In genomic region chr17:74177018-74177450, GRCh38 we compare ENCODE assay signal across 11 cellular contexts. TPM values are rescaled to one million over a fixed set of nuclear protein-coding genes. Genes with fewer than 3 reads are reported as not detected.
A peak's percentile ranks its signal among the peaks of the same experiment; 100 is the strongest.
DNase-seq lines count a peak whose midpoint lies in the region; ATAC-seq and TF ChIP-seq lines count a peak whose summit lies in the region.
"Had no signal": no experiment of that assay in that cellular context is flagged by ENCODE, and none has a peak within 500 bp of the region (broad histone marks: within the 10 kb centered on the region; RNA-seq: fewer than 3 reads in every experiment).

No MANE protein-coding gene starts in this region.

- no peaks in the 10 kb centered on the region for H3K9me3 Mint-ChIP-seq in endothelial cell (ENCODE audit: unreplicated experiment)
- H3K9me3 Mint-ChIP-seq: dendritic cell treated with granulocyte-macrophage colony-stimulating factor and Interleukin-4, amounts not matched to agents 40 ng/mL and 50 ng/mL, for 4 days had no signal

- DNase-seq in NCI-H345 (lab: John Stamatoyannopoulos, UW) (peak; percentile 27), NCI-H345 treated with DMSO at 0.1 percent for 48 hours (lab: John Stamatoyannopoulos, UW; ENCODE audit: unreplicated experiment) (no peak), NCI-H226 (peak; percentile 46), endothelial cell (ENCODE audit: low spot score) (no peak), psoas muscle (no peak)

- ATAC-seq in psoas muscle, result peak in 3 of 4 donors; percentile 19 to 47 (median 32)
- no peak for ATAC-seq in GM18519 (IDR thresholded peaks at IDR 0.05; ENCODE audit: low FRiP score, unreplicated experiment)
- ATAC-seq in HG03045 (IDR thresholded peaks at IDR 0.05; ENCODE audit: unreplicated experiment), result no peak
- no peak for ATAC-seq in esophagus mucosa

- peaks cover 0 to 22% (median 6%) of the 10 kb centered on the region in 3 donors for H3K27me3 ChIP-seq in psoas muscle (ENCODE audit: insufficient read depth in 3 of 3, low read length in 2 of 3)
- H3K27me3 ChIP-seq: adrenal gland had no signal

- H3K4me3 ChIP-seq in psoas muscle, result no peak overlapping the region
- H3K4me3 ChIP-seq: adrenal gland, SK-N-MC had no signal

- H3K27me3 Mint-ChIP-seq in endothelial cell (ENCODE audit: unreplicated experiment), result no peaks in the 10 kb centered on the region

- no peaks in the 10 kb centered on the region for H3K9me3 ChIP-seq in psoas muscle
- H3K9me3 ChIP-seq: adrenal gland had no signal

- H3K4me1 Mint-ChIP-seq in endothelial cell (ENCODE audit: unreplicated experiment), result no peaks in the 10 kb centered on the region

- 0 to 9% (median 5%) methylated on average over 1 of the region's 1 CpG for WGBS in psoas muscle, 3 donors

- H3K27ac ChIP-seq in psoas muscle, result no peak overlapping the region
- H3K27ac ChIP-seq: adrenal gland, SK-N-MC had no signal

- no peaks in the 10 kb centered on the region for H3K36me3 ChIP-seq in psoas muscle (ENCODE audit: insufficient read depth in 1 of 2, low read depth in 1 of 2)
- H3K36me3 ChIP-seq: adrenal gland had no signal

- no peak overlapping the region for H3K27ac Mint-ChIP-seq in endothelial cell (ENCODE audit: unreplicated experiment)
- H3K27ac Mint-ChIP-seq: dendritic cell treated with granulocyte-macrophage colony-stimulating factor and Interleukin-4, amounts not matched to agents 40 ng/mL and 50 ng/mL, for 4 days had no signal

- TF ChIP-seq CTCF in endothelial cell (IDR thresholded peaks at IDR 0.05; ENCODE audit: unreplicated experiment) (peak; percentile 8), psoas muscle (IDR thresholded peaks at IDR 0.05) (no peak)

- H3K4me3 Mint-ChIP-seq in endothelial cell (ENCODE audit: unreplicated experiment), result no peak overlapping the region
- H3K4me3 Mint-ChIP-seq: dendritic cell treated with granulocyte-macrophage colony-stimulating factor and Interleukin-4, amounts not matched to agents 40 ng/mL and 50 ng/mL, for 4 days had no signal

- no peaks in the 10 kb centered on the region for H3K4me1 ChIP-seq in psoas muscle
- H3K4me1 ChIP-seq: adrenal gland had no signal

- intact Hi-C loops in psoas muscle (cut with DNase I), result loop anchor here (2.0 to 10.0 kb wide), 2 partner anchors 522 to 748 kb away; no protein-coding TSS in a partner anchor

- no peaks in the 10 kb centered on the region for H3K36me3 Mint-ChIP-seq in endothelial cell (ENCODE audit: low read depth, unreplicated experiment)

RNA-seq across cellular contexts. Expression of gene RPL38, which starts 26.4 kb away (rescaled TPM):
- total RNA-seq in endothelial cell (ENCODE audit: unreplicated experiment), result 1,802 TPM
- 1,000 to 10,000 TPM; 1,032 to 1,360 (median 1,076) TPM for total RNA-seq in psoas muscle
- 1,000 to 10,000 TPM; 1,779 to 1,956 (median 1,791) TPM for polyA plus RNA-seq in psoas muscle
- 1,104 TPM for total RNA-seq in esophagus mucosa

RNA-seq across cellular contexts. Expression of gene TTYH2, which starts 36.3 kb away (rescaled TPM):
- 6.8 TPM for total RNA-seq in endothelial cell (ENCODE audit: unreplicated experiment)
- total RNA-seq in psoas muscle, result 10 to 100 TPM in 1 of 4 donors, 1 to 10 TPM in 3; 5.1 to 16.4 (median 7.7) TPM
- polyA plus RNA-seq in psoas muscle, result 1 to 10 TPM in 2 of 3 donors, under 1 TPM in 1; 0.89 to 5.1 (median 2.9) TPM
- total RNA-seq in esophagus mucosa, result 0.88 TPM

Comparison
In these comparisons a context has a peak if more than half of its experiments do, and no peak if none do; other contexts are left out.
1. DNase-seq: peak in NCI-H345 (single experiment) and NCI-H226 (single experiment); none in NCI-H345 treated with DMSO at 0.1 percent for 48 hours (single experiment), endothelial cell (single experiment) and psoas muscle (0 of 2).
2. ATAC-seq: peak in psoas muscle (3 of 4); none in GM18519 (single experiment), HG03045 (single experiment) and esophagus mucosa (single experiment).